28 cellular contexts compared by ENCODE assay signal in the genomic region with DNA sequence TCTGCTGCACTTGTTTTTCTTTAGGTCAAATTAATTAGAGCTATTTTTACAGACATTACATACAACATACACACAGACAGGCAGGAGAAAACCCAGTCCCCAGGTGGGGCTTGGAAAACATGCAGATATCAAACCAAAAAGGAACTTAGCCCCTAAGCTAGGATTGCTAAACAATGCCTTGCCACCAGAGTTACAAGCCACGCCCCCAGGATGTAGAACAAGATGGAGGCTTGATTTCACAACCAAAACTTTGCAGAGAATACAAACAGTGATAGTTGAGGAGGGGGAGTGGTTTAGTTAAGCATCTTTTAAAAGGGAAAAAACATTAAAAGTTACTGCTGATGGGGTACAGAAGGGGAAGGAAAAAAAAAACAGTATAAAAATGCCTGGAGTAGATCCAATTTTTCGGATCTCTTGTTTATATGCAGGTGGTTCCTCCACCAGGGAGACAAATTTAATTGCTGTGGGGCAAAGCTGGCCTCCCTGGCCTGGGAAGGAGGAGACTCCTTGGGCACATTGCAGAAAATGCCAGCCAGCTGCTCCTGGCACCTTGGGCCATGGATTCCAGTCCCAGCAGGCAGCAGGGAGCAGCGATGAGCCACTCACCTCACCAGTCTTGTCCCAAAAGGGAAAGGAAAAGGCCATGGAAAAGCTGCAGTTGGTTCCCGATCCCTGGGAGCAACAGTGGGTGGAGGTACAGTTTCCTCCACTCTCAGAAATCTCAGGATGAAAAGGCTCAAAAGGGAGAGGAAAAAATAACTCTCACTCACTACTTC.
DNase-seq lines count a peak whose midpoint lies in the region; ATAC-seq, FAIRE-seq and TF ChIP-seq lines count a peak whose summit lies in the region.
"Had no signal": no experiment of that assay in that cellular context is flagged by ENCODE, and none has a peak within 500 bp of the region (broad histone marks: within the 10 kb centered on the region; RNA-seq: fewer than 3 reads in every experiment).

No MANE protein-coding gene starts in this region.

- H4K20me1 ChIP-seq in OCI-LY7 (ENCODE audit: insufficient read depth, low read length): no peaks in the 10 kb centered on the region

- ATAC-seq in GM21825 (IDR thresholded peaks at IDR 0.05; ENCODE audit: unreplicated experiment): no peak
- ATAC-seq: A549, left lobe of liver, T-helper 17 cell had no signal

- no peaks in the 10 kb centered on the region for H3K79me2 ChIP-seq in OCI-LY7 (ENCODE audit: insufficient read depth, low read depth, low read length)

- H3K4me1 ChIP-seq in OCI-LY7 (ENCODE audit: insufficient read depth, low read length, poor library complexity, severe bottlenecking): no peaks in the 10 kb centered on the region
- no peaks in the 10 kb centered on the region for H3K4me1 ChIP-seq in kidney (ENCODE audit: control insufficient read depth in 1 of 2, insufficient read depth in 1 of 2, low read depth in 1 of 2, low read length in 2 of 2)
- H3K4me1 ChIP-seq: A549, ascending aorta, esophagus squamous epithelium, prostate gland had no signal

- no TSS peak for BruUV-seq in OCI-LY7 (replicated peaks; lab: Mats Ljungman, UMichigan)

- no peak overlapping the region for H3K27ac Mint-ChIP-seq in activated T-helper 2 cell treated with anti-CD3 and anti-CD28 coated beads, Interferon-gamma antibody, Interleukin-2, Interleukin-4, amounts not matched to agents 10 μg/mL and 5 μg/mL and 100 μg/mL, durations not matched to agents 14 hours and 24 hours and 36 hours
- H3K27ac Mint-ChIP-seq: activated CD4-positive, alpha-beta memory T cell treated with anti-CD3 and anti-CD28 coated beads, Interleukin-2, amount 10 ng/mL, durations not matched to agents 7 days and 5 days; activated naive CD4-positive, alpha-beta T cell treated with anti-CD3 and anti-CD28 coated beads, Interleukin-2, amount 50 U/mL, for 24 hours; nephron progenitor cell; stimulated activated naive CD8-positive, alpha-beta T cell treated with anti-CD3 and anti-CD28 coated beads, Interleukin-15, Interleukin-2, amounts not matched to agents 100 ng/mL and 50 ng/mL, for 24 hours; T-helper 17 cell had no signal

- no peak overlapping the region for H3K4me3 ChIP-seq in OCI-LY7 (ENCODE audit: low read depth, low read length, poor library complexity, severe bottlenecking)
- no peak overlapping the region for H3K4me3 ChIP-seq in kidney (ENCODE audit: low read length in 2 of 2)
- H3K4me3 ChIP-seq: A549, ascending aorta, esophagus squamous epithelium, prostate gland, skin epidermis had no signal

- H3K9ac ChIP-seq in kidney (ENCODE audit: low read length in 2 of 2): no peak overlapping the region

- CTCF ChIA-PET in OCI-LY7 (lab: Charles Lee; ENCODE audit: unreplicated experiment): no interaction called here
- CTCF ChIA-PET in RWPE1 (lab: Yijun Ruan, JAX): interaction anchor here (0.6 to 0.8 kb wide), 3 partner anchors 178 to 775 kb away, joined by 3 to 5 read pairs (median 4); no protein-coding TSS in a partner anchor

- intact Hi-C loops in OCI-LY7 (cut with micrococcal nuclease; ENCODE audit: unreplicated experiment) (no loop called here), kidney (cut with DNase I) (no loop called here)
- intact Hi-C loops in activated T-helper 2 cell treated with anti-CD3 and anti-CD28 coated beads, Interferon-gamma antibody, Interleukin-2, Interleukin-4, amounts not matched to agents 10 μg/mL and 5 μg/mL and 100 μg/mL, durations not matched to agents 14 hours and 24 hours and 36 hours (cut with micrococcal nuclease): no loop called here

- H3K9me2 ChIP-seq in OCI-LY7 (ENCODE audit: insufficient read depth, low read length): no peaks in the 10 kb centered on the region

- in situ Hi-C loops in KBM-7 (cut with MboI; ENCODE audit: low pct_unique_long_range_greater_than_20kb, low sequenced_read_pairs): no loop called here

- POLR2A ChIA-PET in OCI-LY7 (lab: Charles Lee) (interaction anchor here (0.6 kb wide), 2 partner anchors 31 to 87 kb away, joined by 3 read pairs; no protein-coding TSS in a partner anchor), RWPE1 (lab: Yijun Ruan, JAX; ENCODE audit: low non-redundant PET) (no interaction called here)

- TF ChIP-seq CTCF in OCI-LY7 (conservative IDR thresholded peaks at IDR 0.05; ENCODE audit: low read length): no peak
- no peak for TF ChIP-seq CTCF in kidney (IDR thresholded peaks at IDR 0.05; ENCODE audit: borderline replicate concordance, extremely low read depth, insufficient read depth)
- TF ChIP-seq CTCF in RWPE1 (conservative IDR thresholded peaks at IDR 0.05; ENCODE audit: low read depth): no peak

- H3K27ac ChIP-seq in OCI-LY7 (ENCODE audit: low read depth, low read length, poor library complexity, severe bottlenecking): no peak overlapping the region
- no peak overlapping the region for H3K27ac ChIP-seq in kidney (ENCODE audit: low read depth in 2 of 2, low read length in 2 of 2)
- H3K27ac ChIP-seq in RWPE1: no peak overlapping the region
- H3K27ac ChIP-seq: A549, ascending aorta, C4-2B, esophagus squamous epithelium, prostate gland, skin epidermis had no signal

- H2AFZ ChIP-seq in OCI-LY7 (ENCODE audit: low read length): peak overlapping the region; percentile 55; the same call in 1 of the 2 replicates

- DNase-seq in NCI-H524 (lab: John Stamatoyannopoulos, UW): peak; percentile 8 to 21
- DNase-seq in NCI-H524 treated with DMSO at 0.1 percent for 48 hours (lab: John Stamatoyannopoulos, UW): no peak
- DNase-seq in KBM-7: peak; percentile 3
- peak; percentile 10 for DNase-seq in OCI-LY7 (ENCODE audit: low spot score)
- peak; percentile 18 for DNase-seq in kidney
- no peak for DNase-seq in RWPE1 (ENCODE audit: low spot score)
- no peak for DNase-seq in activated T-helper 2 cell treated with anti-CD3 and anti-CD28 coated beads, Interferon-gamma antibody, Interleukin-2, Interleukin-4, amounts not matched to agents 10 μg/mL and 5 μg/mL and 100 μg/mL, durations not matched to agents 14 hours and 24 hours and 36 hours (ENCODE audit: low spot score)
- DNase-seq: activated CD4-positive, alpha-beta memory T cell treated with anti-CD3 and anti-CD28 coated beads, Interleukin-2, amount 10 ng/mL, durations not matched to agents 7 days and 5 days; activated T-cell treated with anti-CD3 and anti-CD28 coated beads, Interleukin-2, amount 50 U/mL, for 1 hour; effector CD4-positive, alpha-beta T cell; esophagus squamous epithelium; HCEC 1CT; midbrain; NCI-H1092 treated with DMSO at 0.1 percent for 48 hours; NCI-H526 treated with DMSO at 0.1 percent for 48 hours; nephron progenitor cell; T-helper 17 cell had no signal

- no peaks in the 10 kb centered on the region for H3K36me3 ChIP-seq in OCI-LY7 (ENCODE audit: insufficient read depth, low read length)
- H3K36me3 ChIP-seq in kidney (ENCODE audit: control insufficient read depth in 1 of 2, insufficient read depth in 2 of 2, low read length in 2 of 2): no peaks in the 10 kb centered on the region
- H3K36me3 ChIP-seq: ascending aorta, esophagus squamous epithelium, prostate gland had no signal

- H3K4me3 Mint-ChIP-seq in activated T-helper 2 cell treated with anti-CD3 and anti-CD28 coated beads, Interferon-gamma antibody, Interleukin-2, Interleukin-4, amounts not matched to agents 10 μg/mL and 5 μg/mL and 100 μg/mL, durations not matched to agents 14 hours and 24 hours and 36 hours (ENCODE audit: low read depth): no peak overlapping the region
- H3K4me3 Mint-ChIP-seq: activated CD4-positive, alpha-beta memory T cell treated with anti-CD3 and anti-CD28 coated beads, Interleukin-2, amount 10 ng/mL, durations not matched to agents 7 days and 5 days; activated naive CD4-positive, alpha-beta T cell treated with anti-CD3 and anti-CD28 coated beads, Interleukin-2, amount 50 U/mL, for 24 hours; central memory CD8-positive, alpha-beta T cell; nephron progenitor cell; stimulated activated naive CD8-positive, alpha-beta T cell treated with anti-CD3 and anti-CD28 coated beads, Interleukin-15, Interleukin-2, amounts not matched to agents 100 ng/mL and 50 ng/mL, for 24 hours; T-helper 17 cell had no signal

- H3K4me1 Mint-ChIP-seq in activated T-helper 2 cell treated with anti-CD3 and anti-CD28 coated beads, Interferon-gamma antibody, Interleukin-2, Interleukin-4, amounts not matched to agents 10 μg/mL and 5 μg/mL and 100 μg/mL, durations not matched to agents 14 hours and 24 hours and 36 hours (ENCODE audit: low read depth): no peaks in the 10 kb centered on the region
- H3K4me1 Mint-ChIP-seq: activated CD4-positive, alpha-beta memory T cell treated with anti-CD3 and anti-CD28 coated beads, Interleukin-2, amount 10 ng/mL, durations not matched to agents 7 days and 5 days; activated naive CD4-positive, alpha-beta T cell treated with anti-CD3 and anti-CD28 coated beads, Interleukin-2, amount 50 U/mL, for 24 hours; central memory CD8-positive, alpha-beta T cell; T-helper 17 cell had no signal

- no peaks in the 10 kb centered on the region for H3K27me3 Mint-ChIP-seq in activated T-helper 2 cell treated with anti-CD3 and anti-CD28 coated beads, Interferon-gamma antibody, Interleukin-2, Interleukin-4, amounts not matched to agents 10 μg/mL and 5 μg/mL and 100 μg/mL, durations not matched to agents 14 hours and 24 hours and 36 hours (ENCODE audit: low read depth)
- H3K27me3 Mint-ChIP-seq: activated CD4-positive, alpha-beta memory T cell treated with anti-CD3 and anti-CD28 coated beads, Interleukin-2, amount 10 ng/mL, durations not matched to agents 7 days and 5 days; activated naive CD4-positive, alpha-beta T cell treated with anti-CD3 and anti-CD28 coated beads, Interleukin-2, amount 50 U/mL, for 24 hours; central memory CD8-positive, alpha-beta T cell; stimulated activated naive CD8-positive, alpha-beta T cell treated with anti-CD3 and anti-CD28 coated beads, Interleukin-15, Interleukin-2, amounts not matched to agents 100 ng/mL and 50 ng/mL, for 24 hours; T-helper 17 cell had no signal

- no peaks in the 10 kb centered on the region for H3K36me3 Mint-ChIP-seq in activated T-helper 2 cell treated with anti-CD3 and anti-CD28 coated beads, Interferon-gamma antibody, Interleukin-2, Interleukin-4, amounts not matched to agents 10 μg/mL and 5 μg/mL and 100 μg/mL, durations not matched to agents 14 hours and 24 hours and 36 hours (ENCODE audit: low read depth)
- H3K36me3 Mint-ChIP-seq: activated naive CD4-positive, alpha-beta T cell treated with anti-CD3 and anti-CD28 coated beads, Interleukin-2, amount 50 U/mL, for 24 hours had no signal

- FAIRE-seq in kidney (lab: Jason Lieb, UNC): no peak
- FAIRE-seq: A549, GM12892 had no signal

- H3K9me3 ChIP-seq in OCI-LY7 (ENCODE audit: low read length) (no peaks in the 10 kb centered on the region), kidney (ENCODE audit: control insufficient read depth in 1 of 2, low read length in 2 of 2) (no peaks in the 10 kb centered on the region)
- H3K9me3 ChIP-seq: A549, ascending aorta, prostate gland had no signal

- peaks cover 23% of the 10 kb centered on the region for H3K9me3 Mint-ChIP-seq in activated T-helper 2 cell treated with anti-CD3 and anti-CD28 coated beads, Interferon-gamma antibody, Interleukin-2, Interleukin-4, amounts not matched to agents 10 μg/mL and 5 μg/mL and 100 μg/mL, durations not matched to agents 14 hours and 24 hours and 36 hours
- H3K9me3 Mint-ChIP-seq: nephron progenitor cell had no signal

- H3K4me2 ChIP-seq in OCI-LY7 (ENCODE audit: low read length): no peak overlapping the region
- H3K4me2 ChIP-seq: A549 had no signal

Comparison
In these comparisons a context has a peak if more than half of its experiments do, and no peak if none do; other contexts are left out.
1. DNase-seq: peak in NCI-H524 (2 of 2), KBM-7 (single experiment), OCI-LY7 (single experiment) and kidney (single experiment); none in NCI-H524 treated with DMSO at 0.1 percent for 48 hours (single experiment), RWPE1 (single experiment) and activated T-helper 2 cell treated with anti-CD3 and anti-CD28 coated beads, Interferon-gamma antibody, Interleukin-2, Interleukin-4, amounts not matched to agents 10 μg/mL and 5 μg/mL and 100 μg/mL, durations not matched to agents 14 hours and 24 hours and 36 hours (single experiment).